8 cellular contexts compared by ENCODE assay signal in the genomic region with DNA sequence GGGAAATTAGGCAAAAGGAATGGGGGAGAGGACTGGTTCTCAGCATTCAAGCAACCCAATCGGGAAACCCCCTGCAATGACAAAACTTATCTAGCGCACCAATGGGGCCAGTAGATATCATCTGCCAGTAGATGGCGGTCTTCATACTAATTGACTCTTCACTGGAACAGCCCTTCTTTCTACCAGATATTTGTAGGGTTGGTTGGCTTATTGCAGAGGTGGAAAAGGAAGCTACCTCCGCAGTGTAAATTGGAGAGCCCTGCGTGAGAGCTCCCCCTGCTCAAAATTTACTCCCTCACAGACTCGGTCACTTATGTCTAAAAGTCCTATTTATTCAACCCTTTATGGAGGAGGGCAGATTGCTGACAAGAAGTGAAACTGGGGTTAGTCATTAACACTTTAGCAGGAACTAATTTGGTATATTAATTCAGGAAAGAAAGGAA.
DNase-seq lines count a peak whose midpoint lies in the region; ATAC-seq and TF ChIP-seq lines count a peak whose summit lies in the region.

No MANE protein-coding gene starts in this region.

- no peaks in the 10 kb centered on the region for H3K4me1 Mint-ChIP-seq in Calu3 (ENCODE audit: low read depth, unreplicated experiment)

- intact Hi-C loops in Calu3 (cut with micrococcal nuclease; ENCODE audit: unreplicated experiment): loop anchor here (1.0 kb wide), 1 partner anchor 170 kb away; no protein-coding TSS in a partner anchor

- CTCF ChIA-PET in Calu3 (lab: Charles Lee): interaction anchor here (0.7 to 2.0 kb wide), 4 partner anchors 9 to 286 kb away, joined by 3 to 20 read pairs (median 5); no protein-coding TSS in a partner anchor

- no peak overlapping the region for H3K4me3 Mint-ChIP-seq in Calu3 (ENCODE audit: low read depth, unreplicated experiment)

- H3K27ac Mint-ChIP-seq in Calu3 (ENCODE audit: unreplicated experiment): no peak overlapping the region
- H3K27ac Mint-ChIP-seq in activated naive CD4-positive, alpha-beta T cell treated with anti-CD3 and anti-CD28 coated beads, Interleukin-2, amount 50 U/mL, for 72 hours: peak overlapping the region in 1 of 2 donors; percentile 65

- no peaks in the 10 kb centered on the region for H3K9me3 Mint-ChIP-seq in Calu3 (ENCODE audit: low read depth, unreplicated experiment)
- H3K9me3 Mint-ChIP-seq in activated naive CD4-positive, alpha-beta T cell treated with anti-CD3 and anti-CD28 coated beads, Interleukin-2, amount 50 U/mL, for 72 hours: no peaks in the 10 kb centered on the region

- ATAC-seq in GM19463 (IDR thresholded peaks at IDR 0.05; ENCODE audit: unreplicated experiment) (peak; percentile 75), HG03460 (IDR thresholded peaks at IDR 0.05; ENCODE audit: unreplicated experiment) (peak; percentile 81)
- peak; percentile 88 to 95 for ATAC-seq in activated naive CD4-positive, alpha-beta T cell treated with anti-CD3 and anti-CD28 coated beads, Interleukin-2, amount 50 U/mL, for 72 hours

- H3K36me3 Mint-ChIP-seq in Calu3 (ENCODE audit: insufficient read depth, unreplicated experiment): no peaks in the 10 kb centered on the region
- peaks cover 0 to 26% of the 10 kb centered on the region in 2 donors for H3K36me3 Mint-ChIP-seq in activated naive CD4-positive, alpha-beta T cell treated with anti-CD3 and anti-CD28 coated beads, Interleukin-2, amount 50 U/mL, for 72 hours

- H3K27me3 Mint-ChIP-seq in Calu3 (ENCODE audit: unreplicated experiment): peaks cover 75% of the 10 kb centered on the region

- no TSS peak for BruUV-seq in Calu3 (replicated peaks; lab: Mats Ljungman, UMichigan)

- TF ChIP-seq CTCF in Calu3 (IDR thresholded peaks at IDR 0.05; ENCODE audit: unreplicated experiment): peak; percentile 45

- DNase-seq in Calu3 (peak; percentile 41), SK-MEL-5 (ENCODE audit: low read depth, low spot score) (peak; percentile 79), hepatic stellate cell (ENCODE audit: low spot score) (peak; percentile 39), putamen (ENCODE audit: low spot score) (no peak)
- DNase-seq in activated naive CD4-positive, alpha-beta T cell treated with anti-CD3 and anti-CD28 coated beads, Interleukin-2, amount 50 U/mL, for 72 hours (ENCODE audit: low spot score in 2 of 2): peak; percentile 66 to 74
- DNase-seq in stimulated activated CD4-positive, alpha-beta T cell treated with anti-CD3 and anti-CD28 coated beads, Interleukin-2, amount 100 ng/mL, for 48 hours: peak; percentile 55 to 69

- in situ Hi-C loops in SK-MEL-5 (cut with HindIII; ENCODE audit: low pct_unique_long_range_greater_than_20kb, low sequenced_read_pairs): no loop called here
